8 cellular contexts compared by ENCODE assay signal in the genomic region with DNA sequence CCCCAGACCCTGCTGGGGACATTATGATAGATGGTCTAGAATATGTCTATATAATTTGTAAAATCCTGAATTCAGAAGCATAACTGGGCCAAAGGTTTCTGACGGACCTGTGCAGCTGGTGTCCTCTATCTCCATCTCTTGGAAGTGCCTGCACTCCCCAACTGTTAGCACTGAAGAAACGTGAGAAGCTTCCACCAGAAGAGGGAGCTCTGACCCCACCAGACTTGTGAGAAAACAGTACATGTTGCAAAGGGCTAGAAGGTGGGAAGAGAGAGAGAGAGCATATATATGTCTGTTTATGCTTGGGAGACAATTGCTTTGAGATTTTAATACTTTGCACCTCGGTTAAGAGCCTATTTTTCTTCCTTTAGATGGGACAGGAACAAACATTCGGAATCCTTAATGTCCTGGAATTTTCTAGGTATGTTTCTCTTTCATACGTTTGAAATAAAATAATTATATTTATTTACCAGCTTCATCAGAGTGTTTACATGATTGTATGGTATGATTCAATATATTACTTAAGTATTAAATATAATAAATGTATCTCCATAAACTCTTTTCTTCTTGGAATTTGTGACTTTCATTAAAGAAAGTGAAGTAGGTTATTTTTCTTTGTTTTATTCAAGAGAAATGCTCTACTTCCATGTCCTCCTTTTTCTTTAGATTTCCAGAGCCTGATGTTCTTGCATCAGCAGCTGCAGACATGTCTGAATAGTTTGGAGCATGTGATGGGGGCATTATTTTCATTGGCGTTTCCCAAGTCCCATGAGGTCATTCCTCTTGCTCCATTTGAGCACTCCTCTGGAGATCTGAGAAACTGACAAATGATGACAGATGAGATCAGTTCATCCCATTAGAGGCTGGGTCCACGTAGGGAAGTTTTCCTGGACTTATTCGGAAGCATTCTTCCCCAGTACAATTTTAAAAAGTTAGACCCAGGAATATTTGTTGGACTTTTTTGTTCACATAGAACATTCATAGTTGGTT.
A peak's percentile ranks its signal among the peaks of the same experiment; 100 is the strongest.
DNase-seq lines count a peak whose midpoint lies in the region; ATAC-seq, FAIRE-seq and TF ChIP-seq lines count a peak whose summit lies in the region.

No MANE protein-coding gene starts in this region.

- FAIRE-seq in GM12891 (lab: Jason Lieb, UNC), result peak; percentile 84

- no peaks in the 10 kb centered on the region for H3K36me3 ChIP-seq in left lung

- POLR2A ChIA-PET in activated CD4-positive, alpha-beta T cell treated with anti-CD3 and anti-CD28 coated beads for 36 hours (lab: Charles Lee), result no interaction called here

- ATAC-seq in HG03378 (IDR thresholded peaks at IDR 0.05; ENCODE audit: unreplicated experiment), result peak; percentile 77
- ATAC-seq in activated CD4-positive, alpha-beta T cell treated with anti-CD3 and anti-CD28 coated beads for 36 hours, result peak; percentile 75
- peak; percentile 98 for ATAC-seq in left lung
- ATAC-seq in HG03571 (IDR thresholded peaks at IDR 0.05; ENCODE audit: unreplicated experiment), result no peak

- no peak overlapping the region for H3K4me3 Mint-ChIP-seq in activated CD4-positive, alpha-beta T cell treated with anti-CD3 and anti-CD28 coated beads for 36 hours
- peak overlapping the region; percentile 44 for H3K4me3 Mint-ChIP-seq in chondrocyte (ENCODE audit: unreplicated experiment)

- peaks cover 30% of the 10 kb centered on the region for H3K27me3 Mint-ChIP-seq in activated CD4-positive, alpha-beta T cell treated with anti-CD3 and anti-CD28 coated beads for 36 hours
- peaks cover 1% of the 10 kb centered on the region for H3K27me3 Mint-ChIP-seq in chondrocyte (ENCODE audit: low read depth)

- intact Hi-C loops in activated CD4-positive, alpha-beta T cell treated with anti-CD3 and anti-CD28 coated beads for 36 hours (cut with DNase I, micrococcal nuclease), result loop anchor here (1.0 to 10.0 kb wide), 6 partner anchors 193 to 1124 kb away; no protein-coding TSS in a partner anchor
- intact Hi-C loops in left lung (cut with DNase I), result loop anchor here in 1 of 2 donors (5.0 kb wide), 1 partner anchor 493 kb away; no protein-coding TSS in a partner anchor

- no peak overlapping the region for H3K27ac ChIP-seq in left lung

- TF ChIP-seq POLR2A in GM12891 (IDR thresholded peaks at IDR 0.05; ENCODE audit: low read depth, low read length), result no peak

- no peaks in the 10 kb centered on the region for H3K4me1 ChIP-seq in left lung

- no peak overlapping the region for H3K27ac Mint-ChIP-seq in activated CD4-positive, alpha-beta T cell treated with anti-CD3 and anti-CD28 coated beads for 36 hours
- peak overlapping the region; percentile 97 for H3K27ac Mint-ChIP-seq in chondrocyte (ENCODE audit: unreplicated experiment)

- CTCF ChIA-PET in activated CD4-positive, alpha-beta T cell treated with anti-CD3 and anti-CD28 coated beads for 36 hours (lab: Charles Lee), result interaction anchor here (0.6 to 1.7 kb wide), 10 partner anchors 9 to 1125 kb away, joined by 3 to 14 read pairs (median 3); no protein-coding TSS in a partner anchor

- H3K36me3 Mint-ChIP-seq in activated CD4-positive, alpha-beta T cell treated with anti-CD3 and anti-CD28 coated beads for 36 hours (ENCODE audit: low read depth), result no peaks in the 10 kb centered on the region
- no peaks in the 10 kb centered on the region for H3K36me3 Mint-ChIP-seq in chondrocyte (ENCODE audit: low read depth)

- H3K9me3 ChIP-seq in left lung, result no peaks in the 10 kb centered on the region

- DNase-seq in GM12891 (ENCODE audit: insufficient read length, low spot score) (peak; percentile 35), NCI-H524 (lab: John Stamatoyannopoulos, UW) (peak; percentile 97 to 98), chondrocyte (ENCODE audit: low spot score) (no peak), left lung (peak in 1 of 2 donors; percentile 53)
- peak; percentile 83 for DNase-seq in activated CD4-positive, alpha-beta T cell treated with anti-CD3 and anti-CD28 coated beads for 36 hours
- DNase-seq in stimulated activated CD4-positive, alpha-beta T cell treated with anti-CD3 and anti-CD28 coated beads, TNF-alpha, amount 100 ng/mL, for 24 hours (ENCODE audit: low read depth in 3 of 3), result peak; percentile 46 to 66 (median 60)

- H3K4me3 ChIP-seq in left lung, result no peak overlapping the region

- no peaks in the 10 kb centered on the region for H3K9me3 Mint-ChIP-seq in activated CD4-positive, alpha-beta T cell treated with anti-CD3 and anti-CD28 coated beads for 36 hours (ENCODE audit: low read depth)
- H3K9me3 Mint-ChIP-seq in chondrocyte (ENCODE audit: low read depth), result no peaks in the 10 kb centered on the region

- peak; percentile 98 for TF ChIP-seq CTCF in chondrocyte (IDR thresholded peaks at IDR 0.05)
- peak; percentile 65 to 69 for TF ChIP-seq CTCF in left lung (IDR thresholded peaks at IDR 0.05)

- H3K4me1 Mint-ChIP-seq in activated CD4-positive, alpha-beta T cell treated with anti-CD3 and anti-CD28 coated beads for 36 hours, result no peaks in the 10 kb centered on the region
- peaks cover 49% of the 10 kb centered on the region for H3K4me1 Mint-ChIP-seq in chondrocyte (ENCODE audit: low read depth)

- H3K27me3 ChIP-seq in left lung, result peaks cover 0 to 9% of the 10 kb centered on the region in 2 donors

TF ChIP-seq in GM12891, 5 proteins besides CTCF, POLR2A, EP300 and RAD21:
- TF ChIP-seq POU2F2 (IDR thresholded peaks at IDR 0.05; ENCODE audit: low read depth, low read length) (no peak), SPI1 (IDR thresholded peaks at IDR 0.05; ENCODE audit: low read depth, low read length) (no peak), TAF1 (IDR thresholded peaks at IDR 0.05; ENCODE audit: low read depth, low read length) (no peak), POLR2AphosphoS5 (IDR thresholded peaks at IDR 0.05; ENCODE audit: low read depth, low read length) (no peak), PAX5 (IDR thresholded peaks at IDR 0.05; ENCODE audit: insufficient read depth, low read length, severe bottlenecking) (no peak)
